In genomic region chr20:23435675-23436539, GRCh38 we compare ENCODE assay signal across 10 cellular contexts. TPM values are rescaled to one million over a fixed set of nuclear protein-coding genes. Genes with fewer than 3 reads are reported as not detected.
A peak's percentile ranks its signal among the peaks of the same experiment; 100 is the strongest.
DNase-seq lines count a peak whose midpoint lies in the region; ATAC-seq, FAIRE-seq and TF ChIP-seq lines count a peak whose summit lies in the region.
"Had no signal": no experiment of that assay in that cellular context is flagged by ENCODE, and none has a peak within 500 bp of the region (broad histone marks: within the 10 kb centered on the region; RNA-seq: fewer than 3 reads in every experiment).

No MANE protein-coding gene starts in this region.

- no peak overlapping the region for H3K9ac ChIP-seq in H1 (replicated peaks in 1 of 4; ENCODE audit: extremely low read depth in 1 of 4, low read depth in 3 of 4, low read length in 3 of 4)

- H3K4me2 ChIP-seq in H1 (ENCODE audit: insufficient read depth in 1 of 2, low read depth in 2 of 2, low read length in 2 of 2), result no peak overlapping the region

- no peak for FAIRE-seq in H1 (lab: Jason Lieb, UNC)

- intact Hi-C loops in natural killer cell (cut with micrococcal nuclease), result no loop called here

- no peak overlapping the region for H2BK20ac ChIP-seq in H1 (ENCODE audit: low read length)

- no peak overlapping the region for H2BK120ac ChIP-seq in H1 (replicated peaks; ENCODE audit: low read depth, low read length)

- H3K23ac ChIP-seq in H1 (ENCODE audit: insufficient read length), result no peak overlapping the region

- H3K36me3 ChIP-seq in H1 (ENCODE audit: control insufficient read depth in 2 of 4, insufficient read depth in 4 of 4, low read length in 3 of 4), result no peaks in the 10 kb centered on the region
- H3K36me3 ChIP-seq: ascending aorta had no signal

- no peak overlapping the region for H3K4ac ChIP-seq in H1 (replicated peaks; ENCODE audit: insufficient read length, low read depth, low read length)

- TF ChIP-seq RAD21 in H1 (IDR thresholded peaks at IDR 0.05 in 1 of 2, conservative IDR thresholded peaks at IDR 0.05 in 1 of 2; ENCODE audit: low read depth in 2 of 2, low read length in 2 of 2), result no peak

- no peak overlapping the region for H2AFZ ChIP-seq in H1 (ENCODE audit: low read length)

- H4K5ac ChIP-seq in H1 (ENCODE audit: insufficient read length, low read depth, low read length), result no peak overlapping the region

- ATAC-seq in natural killer cell, result no peak

- 87% methylated on average over 11 of the region's 11 CpGs; no CpG with 5 or more reads in 1 of the 2 experiments for WGBS in H1 (ENCODE audit: extremely low coverage in 1 of 2, insufficient coverage in 1 of 2, insufficient read length in 1 of 2, insufficient replicate concordance in 2 of 2, low coverage in 1 of 2, low lambda C conversion rate in 2 of 2, missing lambda C conversion rate in 1 of 2), 2 experiments

- H3K56ac ChIP-seq in H1 (replicated peaks; ENCODE audit: insufficient read length, low read depth, low read length), result no peak overlapping the region

- H3K27ac Mint-ChIP-seq in natural killer cell, result no peak overlapping the region
- no peak overlapping the region for H3K27ac Mint-ChIP-seq in activated CD4-positive, alpha-beta T cell treated with anti-CD3 and anti-CD28 coated beads, Interleukin-2, amount 10 ng/mL, durations not matched to agents 7 days and 5 days
- H3K27ac Mint-ChIP-seq: CD4-positive, alpha-beta memory T cell had no signal

- no peaks in the 10 kb centered on the region for H3K4me1 Mint-ChIP-seq in natural killer cell
- H3K4me1 Mint-ChIP-seq in activated CD4-positive, alpha-beta T cell treated with anti-CD3 and anti-CD28 coated beads, Interleukin-2, amount 10 ng/mL, durations not matched to agents 7 days and 5 days, result no peaks in the 10 kb centered on the region
- H3K4me1 Mint-ChIP-seq: CD4-positive, alpha-beta memory T cell had no signal

- no peak overlapping the region for H4K8ac ChIP-seq in H1 (ENCODE audit: extremely low read depth, insufficient read depth, low read length)

- H3K27me3 ChIP-seq in H1 (replicated peaks in 1 of 4; ENCODE audit: control insufficient read depth in 3 of 4, extremely low read depth in 1 of 4, insufficient read depth in 3 of 4, low read length in 3 of 4), result no peaks in the 10 kb centered on the region; a peak in 1 of 7 replicates
- H3K27me3 ChIP-seq: ascending aorta had no signal

- H2BK5ac ChIP-seq in H1 (ENCODE audit: low read depth, low read length), result no peak overlapping the region

- H3K18ac ChIP-seq in H1 (ENCODE audit: extremely low read depth, low read length), result peak overlapping the region; percentile 56; the same call in 1 of the 2 replicates

- no peaks in the 10 kb centered on the region for H3K27me3 Mint-ChIP-seq in natural killer cell (ENCODE audit: low read depth in 2 of 2)
- peaks cover 8% of the 10 kb centered on the region for H3K27me3 Mint-ChIP-seq in activated CD4-positive, alpha-beta T cell treated with anti-CD3 and anti-CD28 coated beads, Interleukin-2, amount 10 ng/mL, durations not matched to agents 7 days and 5 days
- H3K27me3 Mint-ChIP-seq: CD4-positive, alpha-beta memory T cell had no signal

- no peaks in the 10 kb centered on the region for H3K79me1 ChIP-seq in H1 (ENCODE audit: low read depth, low read length)

- no peak for TF ChIP-seq EP300 in H1 (IDR thresholded peaks at IDR 0.05; ENCODE audit: borderline replicate concordance in 1 of 2, low read depth in 2 of 2, low read length in 2 of 2)

- H2BK15ac ChIP-seq in H1 (ENCODE audit: low read length), result no peak overlapping the region

- peak; percentile 39 for DNase-seq in LNCaP clone FGC (ENCODE audit: low read depth)
- DNase-seq in NCI-H748 treated with DMSO at 0.1 percent for 48 hours (lab: John Stamatoyannopoulos, UW), result peak; percentile 10
- no peak for DNase-seq in H1 (ENCODE audit: low read depth in 1 of 2, low spot score in 2 of 2)
- peak; percentile 28 for DNase-seq in pons (ENCODE audit: low spot score)
- no peak for DNase-seq in natural killer cell
- DNase-seq in medulla oblongata (ENCODE audit: extremely low spot score), result no peak
- no peak for DNase-seq in activated CD4-positive, alpha-beta T cell treated with anti-CD3 and anti-CD28 coated beads, Interleukin-2, amount 10 ng/mL, durations not matched to agents 7 days and 5 days
- DNase-seq in activated CD8-positive, alpha-beta memory T cell treated with anti-CD3 and anti-CD28 coated beads, Interleukin-2, amount 50 U/mL, for 4 hours, result no peak
- DNase-seq: CD4-positive, alpha-beta memory T cell had no signal

- no peaks in the 10 kb centered on the region for H3K23me2 ChIP-seq in H1 (ENCODE audit: low read depth, low read length)

- no peaks in the 10 kb centered on the region for H3K9me3 Mint-ChIP-seq in natural killer cell
- no peaks in the 10 kb centered on the region for H3K9me3 Mint-ChIP-seq in activated CD4-positive, alpha-beta T cell treated with anti-CD3 and anti-CD28 coated beads, Interleukin-2, amount 10 ng/mL, durations not matched to agents 7 days and 5 days
- H3K9me3 Mint-ChIP-seq: CD4-positive, alpha-beta memory T cell had no signal

- no peak overlapping the region for H2AK5ac ChIP-seq in H1 (ENCODE audit: low read depth, low read length)

- H3K36me3 Mint-ChIP-seq in natural killer cell, result no peaks in the 10 kb centered on the region
- no peaks in the 10 kb centered on the region for H3K36me3 Mint-ChIP-seq in activated CD4-positive, alpha-beta T cell treated with anti-CD3 and anti-CD28 coated beads, Interleukin-2, amount 10 ng/mL, durations not matched to agents 7 days and 5 days (ENCODE audit: low read depth)
- H3K36me3 Mint-ChIP-seq: CD4-positive, alpha-beta memory T cell had no signal

- H3K9me3 ChIP-seq in H1 (ENCODE audit: insufficient read depth in 2 of 2, low read depth in 1 of 2, low read length in 1 of 2), result no peaks in the 10 kb centered on the region
- H3K9me3 ChIP-seq: ascending aorta had no signal

- TF ChIP-seq CTCF in LNCaP clone FGC (IDR thresholded peaks at IDR 0.05; ENCODE audit: control insufficient read depth, extremely low read depth, insufficient read depth) (no peak), H1 (IDR thresholded peaks at IDR 0.05; ENCODE audit: control extremely low read depth in 1 of 3, insufficient read depth in 1 of 3, low read depth in 1 of 3, low read length in 3 of 3) (no peak), natural killer cell (IDR thresholded peaks at IDR 0.05) (no peak)

- POLR2A ChIA-PET in H1 (lab: Charles Lee; ENCODE audit: partially characterized antibody), result interaction anchor here (0.6 kb wide), 1 partner anchor 384 kb away, joined by 4 read pairs; no protein-coding TSS in a partner anchor
- POLR2A ChIA-PET in activated CD4-positive, alpha-beta T cell treated with anti-CD3 and anti-CD28 coated beads, Interleukin-2, amount 10 ng/mL, durations not matched to agents 7 days and 5 days (lab: Charles Lee), result no interaction called here

- no peak overlapping the region for H3K14ac ChIP-seq in H1 (ENCODE audit: insufficient read length)

- no peak overlapping the region for H2BK12ac ChIP-seq in H1 (ENCODE audit: low read depth, low read length)

- CTCF ChIA-PET in H1 (lab: Charles Lee; ENCODE audit: partially characterized antibody), result interaction anchor here (1.6 to 18.9 kb wide), 3 partner anchors 10 to 170 kb away, joined by 6 to 328 read pairs (median 10); partner anchors contain the start of gene CST9
- CTCF ChIA-PET in activated CD4-positive, alpha-beta T cell treated with anti-CD3 and anti-CD28 coated beads, Interleukin-2, amount 10 ng/mL, durations not matched to agents 7 days and 5 days (lab: Charles Lee), result interaction anchor here (1.6 kb wide), 1 partner anchor 15 kb away, joined by 6 read pairs; the partner anchor contains the start of gene NAPB

- H3K4me3 ChIP-seq in LNCaP clone FGC (ENCODE audit: low read depth, low read length), result no peak overlapping the region
- H3K4me3 ChIP-seq in H1 (ENCODE audit: extremely low read depth in 1 of 4, insufficient read depth in 2 of 4, low read depth in 3 of 4, low read length in 4 of 4), result no peak overlapping the region
- H3K4me3 ChIP-seq: ascending aorta had no signal

- H3K4me1 ChIP-seq in H1 (replicated peaks in 1 of 4; ENCODE audit: control insufficient read depth in 3 of 4, insufficient read depth in 4 of 4, low read length in 3 of 4), result no peaks in the 10 kb centered on the region
- H3K4me1 ChIP-seq: ascending aorta had no signal

- no peak for TF ChIP-seq POLR2A in H1 (IDR thresholded peaks at IDR 0.05; ENCODE audit: control extremely low read depth in 1 of 2, low read depth in 2 of 2, low read length in 2 of 2)

- H4K91ac ChIP-seq in H1 (replicated peaks; ENCODE audit: insufficient read length, low read length), result peak overlapping the region; percentile 16

- no peaks in the 10 kb centered on the region for H3K79me2 ChIP-seq in H1 (ENCODE audit: control insufficient read depth in 1 of 2, insufficient read depth in 2 of 2, low read length in 2 of 2)

- H3K27ac ChIP-seq in H1 (ENCODE audit: low read depth, low read length), result no peak overlapping the region
- H3K27ac ChIP-seq: ascending aorta had no signal

- H3K4me3 Mint-ChIP-seq in natural killer cell, result no peak overlapping the region
- no peak overlapping the region for H3K4me3 Mint-ChIP-seq in activated CD4-positive, alpha-beta T cell treated with anti-CD3 and anti-CD28 coated beads, Interleukin-2, amount 10 ng/mL, durations not matched to agents 7 days and 5 days
- H3K4me3 Mint-ChIP-seq: CD4-positive, alpha-beta memory T cell had no signal

- H4K20me1 ChIP-seq in H1 (replicated peaks in 1 of 2; ENCODE audit: control insufficient read depth in 1 of 2, insufficient read depth in 2 of 2, low read length in 2 of 2), result no peaks in the 10 kb centered on the region

RNA-seq across cellular contexts. Expression of gene CSTL1, which starts 3.6 kb away (rescaled TPM):
- not detected in 2 replicates for total RNA-seq in H1 (2021; fragmentation: NEBNext Ultra II Directional; extraction: Animal tissue kit (Norgen Biotek cat#: 25700))
- not detected in 2 replicates for polyA plus RNA-seq in H1 (2011; rRNA removed)
- not detected for polyA plus RNA-seq in H1 (2011; cell fraction: cytosol; rRNA removed)
- not detected for polyA plus RNA-seq in H1 (2011; cell fraction: nucleus; rRNA removed)
- not detected in 4 replicates for polyA plus RNA-seq in H1 (2012, experiment 1 of 2)
- not detected for polyA plus RNA-seq in H1 (2012, experiment 2 of 2)
- not detected for polyA plus RNA-seq in H1 (2013, experiment 1 of 2)
- polyA plus RNA-seq in H1 (2013, experiment 2 of 2), result not detected
- polyA minus RNA-seq in H1 (2011; rRNA and poly(A)+ RNA removed), result not detected in 2 replicates
- polyA minus RNA-seq in H1 (2011; cell fraction: cytosol; rRNA and poly(A)+ RNA removed), result not detected
- polyA minus RNA-seq in H1 (2011; cell fraction: nucleus; rRNA and poly(A)+ RNA removed), result not detected
- total RNA-seq in natural killer cell, result not detected
- not detected for total RNA-seq in activated CD4-positive, alpha-beta T cell treated with anti-CD3 and anti-CD28 coated beads, Interleukin-2, amount 10 ng/mL, durations not matched to agents 7 days and 5 days
- total RNA-seq: ascending aorta; CD4-positive, alpha-beta memory T cell had no signal
- polyA plus RNA-seq: CD4-positive, alpha-beta memory T cell had no signal

RNA-seq across cellular contexts. Expression of gene NAPB, which starts 14.6 kb away (rescaled TPM):
- 12.3 and 12.8 TPM in 2 replicates for total RNA-seq in H1 (2021; fragmentation: NEBNext Ultra II Directional; extraction: Animal tissue kit (Norgen Biotek cat#: 25700))
- polyA plus RNA-seq in H1 (2011; rRNA removed), result 3.5 and 6.2 TPM in 2 replicates
- polyA plus RNA-seq in H1 (2011; cell fraction: cytosol; rRNA removed), result 9.2 TPM
- polyA plus RNA-seq in H1 (2011; cell fraction: nucleus; rRNA removed), result 4.4 TPM
- polyA plus RNA-seq in H1 (2012, experiment 1 of 2), result 6.8 to 9.9 TPM (median 8.6 TPM) in 4 replicates
- 0.73 TPM for polyA plus RNA-seq in H1 (2012, experiment 2 of 2)
- 6.0 TPM for polyA plus RNA-seq in H1 (2013, experiment 1 of 2)
- polyA plus RNA-seq in H1 (2013, experiment 2 of 2), result 5.6 TPM
- 7.5 and 9.9 TPM in 2 replicates for polyA minus RNA-seq in H1 (2011; rRNA and poly(A)+ RNA removed)
- polyA minus RNA-seq in H1 (2011; cell fraction: cytosol; rRNA and poly(A)+ RNA removed), result 7.9 TPM
- polyA minus RNA-seq in H1 (2011; cell fraction: nucleus; rRNA and poly(A)+ RNA removed), result 18.6 TPM
- 10 to 100 TPM; 22.8 to 23.9 (median 22.9) TPM for total RNA-seq in natural killer cell
- 10 to 100 TPM; 14.9 to 15.4 TPM for total RNA-seq in activated CD4-positive, alpha-beta T cell treated with anti-CD3 and anti-CD28 coated beads, Interleukin-2, amount 10 ng/mL, durations not matched to agents 7 days and 5 days

RNA-seq across cellular contexts. Expression of gene CST11, which starts 16.8 kb away (rescaled TPM):
- total RNA-seq in H1 (2021; fragmentation: NEBNext Ultra II Directional; extraction: Animal tissue kit (Norgen Biotek cat#: 25700)), result not detected in 2 replicates
- 0.72 and 2.0 TPM in 2 replicates for polyA plus RNA-seq in H1 (2011; rRNA removed)
- 1.2 TPM for polyA plus RNA-seq in H1 (2011; cell fraction: cytosol; rRNA removed)
- 0.81 TPM for polyA plus RNA-seq in H1 (2011; cell fraction: nucleus; rRNA removed)
- polyA plus RNA-seq in H1 (2012, experiment 1 of 2), result 0.79 to 2.8 TPM (median 2.4 TPM) in 4 replicates
- not detected for polyA plus RNA-seq in H1 (2012, experiment 2 of 2)
- polyA plus RNA-seq in H1 (2013, experiment 1 of 2), result not detected
- 0.22 TPM for polyA plus RNA-seq in H1 (2013, experiment 2 of 2)
- not detected in 2 replicates for polyA minus RNA-seq in H1 (2011; rRNA and poly(A)+ RNA removed)
- not detected for polyA minus RNA-seq in H1 (2011; cell fraction: cytosol; rRNA and poly(A)+ RNA removed)
- not detected for polyA minus RNA-seq in H1 (2011; cell fraction: nucleus; rRNA and poly(A)+ RNA removed)
- total RNA-seq in natural killer cell, result not detected
- not detected for total RNA-seq in activated CD4-positive, alpha-beta T cell treated with anti-CD3 and anti-CD28 coated beads, Interleukin-2, amount 10 ng/mL, durations not matched to agents 7 days and 5 days
- total RNA-seq: ascending aorta; CD4-positive, alpha-beta memory T cell had no signal
- polyA plus RNA-seq: CD4-positive, alpha-beta memory T cell had no signal

RNA-seq across cellular contexts. Expression of gene CST8, which starts 55.0 kb away (rescaled TPM):
- not detected in 2 replicates for total RNA-seq in H1 (2021; fragmentation: NEBNext Ultra II Directional; extraction: Animal tissue kit (Norgen Biotek cat#: 25700))
- not detected in 2 replicates for polyA plus RNA-seq in H1 (2011; rRNA removed)
- polyA plus RNA-seq in H1 (2011; cell fraction: cytosol; rRNA removed), result not detected
- not detected for polyA plus RNA-seq in H1 (2011; cell fraction: nucleus; rRNA removed)
- not detected in 4 replicates for polyA plus RNA-seq in H1 (2012, experiment 1 of 2)
- not detected for polyA plus RNA-seq in H1 (2012, experiment 2 of 2)
- polyA plus RNA-seq in H1 (2013, experiment 1 of 2), result not detected
- polyA plus RNA-seq in H1 (2013, experiment 2 of 2), result not detected
- polyA minus RNA-seq in H1 (2011; rRNA and poly(A)+ RNA removed), result not detected in 2 replicates
- not detected for polyA minus RNA-seq in H1 (2011; cell fraction: cytosol; rRNA and poly(A)+ RNA removed)
- not detected for polyA minus RNA-seq in H1 (2011; cell fraction: nucleus; rRNA and poly(A)+ RNA removed)
- total RNA-seq in natural killer cell, result not detected
- not detected for total RNA-seq in activated CD4-positive, alpha-beta T cell treated with anti-CD3 and anti-CD28 coated beads, Interleukin-2, amount 10 ng/mL, durations not matched to agents 7 days and 5 days
- total RNA-seq: ascending aorta; CD4-positive, alpha-beta memory T cell had no signal
- polyA plus RNA-seq: CD4-positive, alpha-beta memory T cell had no signal

Comparison
In these comparisons a context has a peak if more than half of its experiments do, and no peak if none do; other contexts are left out.
1. DNase-seq: peak in LNCaP clone FGC (single experiment), NCI-H748 treated with DMSO at 0.1 percent for 48 hours (single experiment) and pons (single experiment); none in H1 (0 of 2), natural killer cell (single experiment), medulla oblongata (single experiment), activated CD4-positive, alpha-beta T cell treated with anti-CD3 and anti-CD28 coated beads, Interleukin-2, amount 10 ng/mL, durations not matched to agents 7 days and 5 days (single experiment) and activated CD8-positive, alpha-beta memory T cell treated with anti-CD3 and anti-CD28 coated beads, Interleukin-2, amount 50 U/mL, for 4 hours (single experiment).